ENCODE assay signal across 1 cellular context in the genomic region with DNA sequence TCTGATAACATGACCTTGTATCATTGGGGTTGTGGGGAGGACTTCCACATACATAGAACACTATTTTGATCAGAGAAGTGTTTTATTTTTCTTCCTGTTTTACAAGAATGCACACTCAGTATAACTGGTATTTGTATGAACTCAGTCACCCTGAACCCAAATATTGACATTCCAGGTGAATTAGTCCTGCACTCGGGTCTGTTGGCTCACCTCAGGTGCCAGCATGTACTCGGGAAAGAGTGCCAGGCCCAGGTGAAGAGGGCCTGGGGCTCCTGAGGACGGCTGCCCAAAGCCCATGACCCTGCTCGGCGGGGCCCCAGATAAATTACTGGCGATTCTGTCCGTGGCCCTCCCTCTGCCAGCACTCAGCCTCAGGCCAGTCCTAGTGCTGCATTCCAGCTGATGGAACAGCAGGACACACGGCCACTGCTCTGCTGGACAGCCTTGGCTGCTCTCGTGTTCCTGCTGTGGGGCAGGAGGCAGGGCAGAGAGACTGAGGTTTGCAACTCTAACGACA.
A peak's percentile ranks its signal among the peaks of the same experiment; 100 is the strongest.
TF ChIP-seq lines count a peak whose summit lies in the region.

No MANE protein-coding gene starts in this region.

TF ChIP-seq in liver, 16 proteins besides CTCF, POLR2A, EP300 and RAD21 (continued from another document):
- peak in 1 of 2 donors; percentile 41 for TF ChIP-seq EGR1 (IDR thresholded peaks at IDR 0.05; ENCODE audit: low read depth in 2 of 2)
